Comparison of ENCODE assay signal across 10 cellular contexts in genomic region chr3:37741644-37742043, GRCh38.
DNase-seq lines count a peak whose midpoint lies in the region; ATAC-seq and TF ChIP-seq lines count a peak whose summit lies in the region.
"Had no signal": no experiment of that assay in that cellular context is flagged by ENCODE, and none has a peak within 500 bp of the region (broad histone marks: within the 10 kb centered on the region; RNA-seq: fewer than 3 reads in every experiment).

No MANE protein-coding gene starts in this region.

- peak; percentile 65 for TF ChIP-seq RAD21 in Ishikawa (IDR thresholded peaks at IDR 0.05; ENCODE audit: low read depth)

- no peak for TF ChIP-seq EP300 in Ishikawa (IDR thresholded peaks at IDR 0.05; ENCODE audit: borderline replicate concordance)

- TF ChIP-seq CTCF in body of pancreas (IDR thresholded peaks at IDR 0.05): peak in 6 of 7 experiments; percentile 17 to 64 (median 53)

- intact Hi-C loops in body of pancreas (cut with DNase I): no loop called here

- no peak for TF ChIP-seq POLR2A in body of pancreas (IDR thresholded peaks at IDR 0.05)

- no peak overlapping the region for H3K4me3 ChIP-seq in body of pancreas

- DNase-seq in A172 (ENCODE audit: low spot score) (peak; percentile 29), body of pancreas (peak; percentile 53 to 73 (median 64)), left lobe of liver (ENCODE audit: low spot score) (peak; percentile 51), activated gamma-delta T cell treated with Interleukin-2 at 50 U/mL for 16 hours (no peak), NOMO-1 (lab: John Stamatoyannopoulos, UW; ENCODE audit: unreplicated experiment in 2 of 2) (no peak)
- DNase-seq in activated naive CD4-positive, alpha-beta T cell treated with anti-CD3 and anti-CD28 coated beads, Interleukin-2, amount 50 U/mL, for 16 hours: no peak
- DNase-seq in central memory CD4-positive, alpha-beta T cell: no peak
- DNase-seq: NCI-H187 treated with DMSO at 0.1 percent for 48 hours; stimulated activated CD4-positive, alpha-beta T cell treated with anti-CD3 and anti-CD28 coated beads, Interleukin-4, amount 100 ng/mL, for 24 hours had no signal

- H3K9me3 ChIP-seq in body of pancreas: no peaks in the 10 kb centered on the region

- no peaks in the 10 kb centered on the region for H3K36me3 ChIP-seq in body of pancreas (replicated peaks in 1 of 2; ENCODE audit: insufficient read depth in 1 of 2, low read depth in 2 of 2)

- H3K4me1 ChIP-seq in body of pancreas: no peaks in the 10 kb centered on the region

- no peak overlapping the region for H3K27ac ChIP-seq in body of pancreas

- WGBS in body of pancreas, 2 donors: 48 to 95% methylated on average over 3 to 7 of the region's 7 CpGs

- H3K27me3 ChIP-seq in body of pancreas: no peaks in the 10 kb centered on the region

- ATAC-seq in body of pancreas (peak; percentile 74), left lobe of liver (peak; percentile 88)

TF ChIP-seq in Ishikawa, 13 proteins besides CTCF, POLR2A, EP300 and RAD21:
- TF ChIP-seq CREB1 (IDR thresholded peaks at IDR 0.05; ENCODE audit: low read depth) (no peak), EGR1 (IDR thresholded peaks at IDR 0.05) (no peak), REST (IDR thresholded peaks at IDR 0.05; ENCODE audit: low read depth) (no peak), ZBTB7A (IDR thresholded peaks at IDR 0.05; ENCODE audit: low read depth) (no peak), USF1 (IDR thresholded peaks at IDR 0.05) (no peak), YY1 (IDR thresholded peaks at IDR 0.05; ENCODE audit: low read depth) (no peak), TCF12 (IDR thresholded peaks at IDR 0.05; ENCODE audit: low read depth) (no peak), TAF1 (IDR thresholded peaks at IDR 0.05; ENCODE audit: low read depth) (no peak)

Comparison
In these comparisons a context has a peak if more than half of its experiments do, and no peak if none do; other contexts are left out.
1. DNase-seq: peak in A172 (single experiment), body of pancreas (4 of 4) and left lobe of liver (single experiment); none in activated gamma-delta T cell treated with Interleukin-2 at 50 U/mL for 16 hours (single experiment), activated naive CD4-positive, alpha-beta T cell treated with anti-CD3 and anti-CD28 coated beads, Interleukin-2, amount 50 U/mL, for 16 hours (single experiment), NOMO-1 (0 of 2) and central memory CD4-positive, alpha-beta T cell (single experiment).